ENCODE assay signal across 9 cellular contexts in genomic region chr15:78930577-78931388, GRCh38. TPM values are rescaled to one million over a fixed set of nuclear protein-coding genes. Genes with fewer than 3 reads are reported as not detected.
DNase-seq lines count a peak whose midpoint lies in the region; ATAC-seq and TF ChIP-seq lines count a peak whose summit lies in the region.
"Had no signal": no experiment of that assay in that cellular context is flagged by ENCODE, and none has a peak within 500 bp of the region (broad histone marks: within the 10 kb centered on the region; RNA-seq: fewer than 3 reads in every experiment).

No MANE protein-coding gene starts in this region.

- TF ChIP-seq CTCF in 22Rv1 (IDR thresholded peaks at IDR 0.05): no peak

- intact Hi-C loops in left colon (cut with DNase I, micrococcal nuclease): no loop called here

- peak; percentile 40 for ATAC-seq in left colon
- ATAC-seq in HG03521 (IDR thresholded peaks at IDR 0.05; ENCODE audit: unreplicated experiment): no peak
- ATAC-seq in HG02970 (IDR thresholded peaks at IDR 0.05; ENCODE audit: low FRiP score, unreplicated experiment): no peak

- DNase-seq in HCEC 1CT: peak; percentile 79
- DNase-seq in amniotic epithelial cell (ENCODE audit: low read depth): peak; percentile 94
- DNase-seq in left colon: no peak
- DNase-seq in NCI-H2227 (lab: John Stamatoyannopoulos, UW; ENCODE audit: unreplicated experiment): no peak
- no peak for DNase-seq in cortex of kidney (lab: John Stamatoyannopoulos, UW)
- DNase-seq: stomach had no signal

- peak overlapping the region; percentile 29; the same call in 1 of the 2 replicates for H3K27ac ChIP-seq in 22Rv1

RNA-seq across cellular contexts. Expression of gene CTSH, which starts 14.1 kb away (rescaled TPM):
- 10 to 100 TPM; 25.6 to 66.7 TPM for total RNA-seq in left colon

RNA-seq across cellular contexts. Expression of gene MORF4L1, which starts 58.1 kb away (rescaled TPM):
- 100 to 1,000 TPM; 167 to 190 TPM for total RNA-seq in left colon

Comparison
In these comparisons a context has a peak if more than half of its experiments do, and no peak if none do; other contexts are left out.
1. DNase-seq: peak in HCEC 1CT (single experiment) and amniotic epithelial cell (single experiment); none in left colon (0 of 2), NCI-H2227 (single experiment) and cortex of kidney (single experiment).